In genomic region chr4:183397741-183398297, GRCh38 we compare ENCODE assay signal across 7 cellular contexts. TPM values are rescaled to one million over a fixed set of nuclear protein-coding genes. Genes with fewer than 3 reads are reported as not detected.
A peak's percentile ranks its signal among the peaks of the same experiment; 100 is the strongest.
DNase-seq lines count a peak whose midpoint lies in the region; ATAC-seq and TF ChIP-seq lines count a peak whose summit lies in the region.

No MANE protein-coding gene starts in this region.

- peak overlapping the region; percentile 80; the same call in 1 of the 2 replicates for H3K9ac ChIP-seq in iPS-20b (ENCODE audit: low read depth, low read length)

- POLR2A ChIA-PET in activated CD8-positive, alpha-beta T cell treated with anti-CD3 and anti-CD28 coated beads for 36 hours (lab: Charles Lee), result no interaction called here

- H3K36me3 ChIP-seq in iPS-20b (ENCODE audit: insufficient read depth, low read depth, low read length), result no peaks in the 10 kb centered on the region

- CTCF ChIA-PET in activated CD8-positive, alpha-beta T cell treated with anti-CD3 and anti-CD28 coated beads for 36 hours (lab: Charles Lee), result interaction anchor here (1.0 to 1.4 kb wide), 3 partner anchors 9 to 46 kb away, joined by 5 read pairs; partner anchors contain the start of gene CDKN2AIP

- intact Hi-C loops in activated CD8-positive, alpha-beta T cell treated with anti-CD3 and anti-CD28 coated beads for 36 hours (cut with micrococcal nuclease), result no loop called here

- H3K4me3 ChIP-seq in HL-60 (replicated peaks; ENCODE audit: insufficient read depth, low read length), result no peak overlapping the region
- no peak overlapping the region; the same call in 1 of the 2 replicates for H3K4me3 ChIP-seq in iPS-20b (ENCODE audit: low read length)

- H3K27me3 ChIP-seq in HL-60 (ENCODE audit: insufficient read depth, poor library complexity, severe bottlenecking) (no peaks in the 10 kb centered on the region), iPS-20b (ENCODE audit: insufficient read depth, low read length) (peaks cover 21% of the 10 kb centered on the region)

- H3K27ac ChIP-seq in HL-60 (replicated peaks), result peak overlapping the region; percentile 86
- H3K27ac ChIP-seq in iPS-20b (ENCODE audit: low read length), result no peak overlapping the region

- no peaks in the 10 kb centered on the region for H3K9me3 ChIP-seq in iPS-20b (ENCODE audit: insufficient read depth, low read depth, low read length)

- DNase-seq in HL-60 (ENCODE audit: low read depth in 1 of 2, low spot score in 1 of 2), result no peak
- no peak for DNase-seq in activated CD8-positive, alpha-beta T cell treated with anti-CD3 and anti-CD28 coated beads for 36 hours
- DNase-seq in stimulated activated naive B cell treated with anti-CD40 and anti-IgM and Interleukin-4, amounts not matched to agents 10 μg/mL and 1 μg/mL and 100 μg/mL, for 72 hours, result no peak
- no peak for DNase-seq in cerebellum (ENCODE audit: low spot score)
- no peak for DNase-seq in NCI-H446 (lab: John Stamatoyannopoulos, UW)

- H3K27ac Mint-ChIP-seq in activated CD8-positive, alpha-beta T cell treated with anti-CD3 and anti-CD28 coated beads for 36 hours, result peak overlapping the region; percentile 50
- peak overlapping the region; percentile 96 for H3K27ac Mint-ChIP-seq in stimulated activated naive B cell treated with anti-CD40 and anti-IgM and Interleukin-4, amounts not matched to agents 10 μg/mL and 1 μg/mL and 100 μg/mL, for 72 hours

- TF ChIP-seq CTCF in HL-60 (IDR thresholded peaks at IDR 0.05; ENCODE audit: insufficient read depth, low read length), result no peak
- no peak for TF ChIP-seq CTCF in activated CD8-positive, alpha-beta T cell treated with anti-CD3 and anti-CD28 coated beads for 36 hours (IDR thresholded peaks at IDR 0.05)

- H3K4me1 ChIP-seq in iPS-20b (ENCODE audit: insufficient read depth, low read length), result no peaks in the 10 kb centered on the region; the same call in 1 of the 2 replicates

- H3K4me3 Mint-ChIP-seq in activated CD8-positive, alpha-beta T cell treated with anti-CD3 and anti-CD28 coated beads for 36 hours, result peak overlapping the region; percentile 68
- peak overlapping the region; percentile 90 for H3K4me3 Mint-ChIP-seq in stimulated activated naive B cell treated with anti-CD40 and anti-IgM and Interleukin-4, amounts not matched to agents 10 μg/mL and 1 μg/mL and 100 μg/mL, for 72 hours

- peaks cover 23% of the 10 kb centered on the region for H3K4me1 Mint-ChIP-seq in activated CD8-positive, alpha-beta T cell treated with anti-CD3 and anti-CD28 coated beads for 36 hours (ENCODE audit: low read depth)
- peaks cover 23 to 37% of the 10 kb centered on the region in 2 donors for H3K4me1 Mint-ChIP-seq in stimulated activated naive B cell treated with anti-CD40 and anti-IgM and Interleukin-4, amounts not matched to agents 10 μg/mL and 1 μg/mL and 100 μg/mL, for 72 hours

- no peak for ATAC-seq in activated CD8-positive, alpha-beta T cell treated with anti-CD3 and anti-CD28 coated beads for 36 hours
- ATAC-seq in stimulated activated naive B cell treated with anti-CD40 and anti-IgM and Interleukin-4, amounts not matched to agents 10 μg/mL and 1 μg/mL and 100 μg/mL, for 72 hours (replicated peaks), result no peak
- no peak for ATAC-seq in HG03097 (IDR thresholded peaks at IDR 0.05; ENCODE audit: low FRiP score, unreplicated experiment)

- H3K27me3 Mint-ChIP-seq in activated CD8-positive, alpha-beta T cell treated with anti-CD3 and anti-CD28 coated beads for 36 hours, result peaks cover 5% of the 10 kb centered on the region
- H3K27me3 Mint-ChIP-seq in stimulated activated naive B cell treated with anti-CD40 and anti-IgM and Interleukin-4, amounts not matched to agents 10 μg/mL and 1 μg/mL and 100 μg/mL, for 72 hours, result peaks cover 30 to 39% of the 10 kb centered on the region in 2 donors

- H3K36me3 Mint-ChIP-seq in activated CD8-positive, alpha-beta T cell treated with anti-CD3 and anti-CD28 coated beads for 36 hours (ENCODE audit: low read depth), result no peaks in the 10 kb centered on the region
- H3K36me3 Mint-ChIP-seq in stimulated activated naive B cell treated with anti-CD40 and anti-IgM and Interleukin-4, amounts not matched to agents 10 μg/mL and 1 μg/mL and 100 μg/mL, for 72 hours, result no peaks in the 10 kb centered on the region

- no peaks in the 10 kb centered on the region for H3K9me3 Mint-ChIP-seq in activated CD8-positive, alpha-beta T cell treated with anti-CD3 and anti-CD28 coated beads for 36 hours
- H3K9me3 Mint-ChIP-seq in stimulated activated naive B cell treated with anti-CD40 and anti-IgM and Interleukin-4, amounts not matched to agents 10 μg/mL and 1 μg/mL and 100 μg/mL, for 72 hours, result no peaks in the 10 kb centered on the region

RNA-seq across cellular contexts. Expression of gene CDKN2AIP, which starts 46.6 kb away (rescaled TPM):
- total RNA-seq in activated CD8-positive, alpha-beta T cell treated with anti-CD3 and anti-CD28 coated beads for 36 hours, result 10 to 100 TPM; 26.4 to 26.6 TPM
- total RNA-seq in cerebellum, result 18.4 TPM
